Comparison of ENCODE assay signal across 2 cellular contexts in the genomic region with DNA sequence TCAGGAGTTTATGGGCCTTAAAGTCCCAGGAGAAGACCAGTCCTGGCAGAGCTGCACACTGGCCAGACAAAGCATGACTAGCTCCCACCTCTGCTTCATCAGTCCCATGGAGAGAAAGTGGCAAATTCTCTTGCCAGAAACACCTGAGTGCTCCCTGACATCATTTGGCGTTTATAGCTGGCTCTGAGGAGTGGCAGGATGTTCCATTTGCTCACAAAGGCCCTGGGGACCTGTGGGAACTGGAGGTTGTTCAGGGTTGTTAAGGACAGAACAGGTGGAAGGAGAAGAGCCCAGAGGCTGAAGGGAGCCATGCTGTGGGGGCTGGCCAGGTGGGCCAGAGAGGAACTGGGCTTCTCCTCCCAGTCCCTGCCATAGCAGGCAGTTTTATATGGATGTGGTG.
TF ChIP-seq lines count a peak whose summit lies in the region.

No MANE protein-coding gene starts in this region.

TF ChIP-seq in SK-N-SH, 30 proteins besides CTCF, POLR2A, EP300 and RAD21 (continued from another document):
- TF ChIP-seq, protein P1, sequence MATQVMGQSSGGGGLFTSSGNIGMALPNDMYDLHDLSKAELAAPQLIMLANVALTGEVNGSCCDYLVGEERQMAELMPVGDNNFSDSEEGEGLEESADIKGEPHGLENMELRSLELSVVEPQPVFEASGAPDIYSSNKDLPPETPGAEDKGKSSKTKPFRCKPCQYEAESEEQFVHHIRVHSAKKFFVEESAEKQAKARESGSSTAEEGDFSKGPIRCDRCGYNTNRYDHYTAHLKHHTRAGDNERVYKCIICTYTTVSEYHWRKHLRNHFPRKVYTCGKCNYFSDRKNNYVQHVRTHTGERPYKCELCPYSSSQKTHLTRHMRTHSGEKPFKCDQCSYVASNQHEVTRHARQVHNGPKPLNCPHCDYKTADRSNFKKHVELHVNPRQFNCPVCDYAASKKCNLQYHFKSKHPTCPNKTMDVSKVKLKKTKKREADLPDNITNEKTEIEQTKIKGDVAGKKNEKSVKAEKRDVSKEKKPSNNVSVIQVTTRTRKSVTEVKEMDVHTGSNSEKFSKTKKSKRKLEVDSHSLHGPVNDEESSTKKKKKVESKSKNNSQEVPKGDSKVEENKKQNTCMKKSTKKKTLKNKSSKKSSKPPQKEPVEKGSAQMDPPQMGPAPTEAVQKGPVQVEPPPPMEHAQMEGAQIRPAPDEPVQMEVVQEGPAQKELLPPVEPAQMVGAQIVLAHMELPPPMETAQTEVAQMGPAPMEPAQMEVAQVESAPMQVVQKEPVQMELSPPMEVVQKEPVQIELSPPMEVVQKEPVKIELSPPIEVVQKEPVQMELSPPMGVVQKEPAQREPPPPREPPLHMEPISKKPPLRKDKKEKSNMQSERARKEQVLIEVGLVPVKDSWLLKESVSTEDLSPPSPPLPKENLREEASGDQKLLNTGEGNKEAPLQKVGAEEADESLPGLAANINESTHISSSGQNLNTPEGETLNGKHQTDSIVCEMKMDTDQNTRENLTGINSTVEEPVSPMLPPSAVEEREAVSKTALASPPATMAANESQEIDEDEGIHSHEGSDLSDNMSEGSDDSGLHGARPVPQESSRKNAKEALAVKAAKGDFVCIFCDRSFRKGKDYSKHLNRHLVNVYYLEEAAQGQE (IDR thresholded peaks at IDR 0.05; ENCODE audit: low read depth, low read length), result no peak
- TF ChIP-seq, protein P2, sequence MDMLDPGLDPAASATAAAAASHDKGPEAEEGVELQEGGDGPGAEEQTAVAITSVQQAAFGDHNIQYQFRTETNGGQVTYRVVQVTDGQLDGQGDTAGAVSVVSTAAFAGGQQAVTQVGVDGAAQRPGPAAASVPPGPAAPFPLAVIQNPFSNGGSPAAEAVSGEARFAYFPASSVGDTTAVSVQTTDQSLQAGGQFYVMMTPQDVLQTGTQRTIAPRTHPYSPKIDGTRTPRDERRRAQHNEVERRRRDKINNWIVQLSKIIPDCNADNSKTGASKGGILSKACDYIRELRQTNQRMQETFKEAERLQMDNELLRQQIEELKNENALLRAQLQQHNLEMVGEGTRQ (IDR thresholded peaks at IDR 0.05; ENCODE audit: borderline replicate concordance, low read depth, low read length), result no peak
- no peak for TF ChIP-seq CHD2 (IDR thresholded peaks at IDR 0.05; ENCODE audit: low read length, partially characterized antibody)
- TF ChIP-seq MEF2A (IDR thresholded peaks at IDR 0.05; ENCODE audit: borderline replicate concordance, low read depth), result no peak
- TF ChIP-seq TAF1 (IDR thresholded peaks at IDR 0.05; ENCODE audit: borderline replicate concordance, low read depth, low read length), result no peak
- no peak for TF ChIP-seq TCF12 (IDR thresholded peaks at IDR 0.05)
- no peak for TF ChIP-seq FOXJ3 (CRISPR knock-in tag; IDR thresholded peaks at IDR 0.05)
- no peak for TF ChIP-seq NRF1 (IDR thresholded peaks at IDR 0.05; ENCODE audit: low read depth, low read length)
- no peak for TF ChIP-seq FOXM1 (IDR thresholded peaks at IDR 0.05; ENCODE audit: low read depth)

TF ChIP-seq in SK-N-SH treated with all-trans-retinoic acid at 6 μM for 48 hours, 23 proteins besides CTCF, POLR2A, EP300 and RAD21 (continued from another document):
- TF ChIP-seq, protein P3, sequence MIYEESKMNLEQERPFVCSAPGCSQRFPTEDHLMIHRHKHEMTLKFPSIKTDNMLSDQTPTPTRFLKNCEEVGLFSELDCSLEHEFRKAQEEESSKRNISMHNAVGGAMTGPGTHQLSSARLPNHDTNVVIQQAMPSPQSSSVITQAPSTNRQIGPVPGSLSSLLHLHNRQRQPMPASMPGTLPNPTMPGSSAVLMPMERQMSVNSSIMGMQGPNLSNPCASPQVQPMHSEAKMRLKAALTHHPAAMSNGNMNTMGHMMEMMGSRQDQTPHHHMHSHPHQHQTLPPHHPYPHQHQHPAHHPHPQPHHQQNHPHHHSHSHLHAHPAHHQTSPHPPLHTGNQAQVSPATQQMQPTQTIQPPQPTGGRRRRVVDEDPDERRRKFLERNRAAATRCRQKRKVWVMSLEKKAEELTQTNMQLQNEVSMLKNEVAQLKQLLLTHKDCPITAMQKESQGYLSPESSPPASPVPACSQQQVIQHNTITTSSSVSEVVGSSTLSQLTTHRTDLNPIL (CRISPR knock-in tag; IDR thresholded peaks at IDR 0.05; ENCODE audit: low read depth), result no peak
- TF ChIP-seq ZC3H10 (CRISPR knock-in tag; IDR thresholded peaks at IDR 0.05) (no peak), CSDC2 (CRISPR knock-in tag; IDR thresholded peaks at IDR 0.05) (no peak), PPARA (CRISPR knock-in tag; IDR thresholded peaks at IDR 0.05; ENCODE audit: borderline replicate concordance) (no peak), SNAI2 (CRISPR knock-in tag; IDR thresholded peaks at IDR 0.05) (no peak), ZNF565 (CRISPR knock-in tag; conservative IDR thresholded peaks at IDR 0.05; ENCODE audit: low read depth) (no peak), TCF4 (CRISPR knock-in tag; IDR thresholded peaks at IDR 0.05; ENCODE audit: borderline replicate concordance) (no peak)
- TF ChIP-seq, protein P4, sequence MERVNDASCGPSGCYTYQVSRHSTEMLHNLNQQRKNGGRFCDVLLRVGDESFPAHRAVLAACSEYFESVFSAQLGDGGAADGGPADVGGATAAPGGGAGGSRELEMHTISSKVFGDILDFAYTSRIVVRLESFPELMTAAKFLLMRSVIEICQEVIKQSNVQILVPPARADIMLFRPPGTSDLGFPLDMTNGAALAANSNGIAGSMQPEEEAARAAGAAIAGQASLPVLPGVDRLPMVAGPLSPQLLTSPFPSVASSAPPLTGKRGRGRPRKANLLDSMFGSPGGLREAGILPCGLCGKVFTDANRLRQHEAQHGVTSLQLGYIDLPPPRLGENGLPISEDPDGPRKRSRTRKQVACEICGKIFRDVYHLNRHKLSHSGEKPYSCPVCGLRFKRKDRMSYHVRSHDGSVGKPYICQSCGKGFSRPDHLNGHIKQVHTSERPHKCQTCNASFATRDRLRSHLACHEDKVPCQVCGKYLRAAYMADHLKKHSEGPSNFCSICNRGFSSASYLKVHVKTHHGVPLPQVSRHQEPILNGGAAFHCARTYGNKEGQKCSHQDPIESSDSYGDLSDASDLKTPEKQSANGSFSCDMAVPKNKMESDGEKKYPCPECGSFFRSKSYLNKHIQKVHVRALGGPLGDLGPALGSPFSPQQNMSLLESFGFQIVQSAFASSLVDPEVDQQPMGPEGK (CRISPR knock-in tag; IDR thresholded peaks at IDR 0.05; ENCODE audit: borderline replicate concordance), result no peak
- TF ChIP-seq, protein P5, sequence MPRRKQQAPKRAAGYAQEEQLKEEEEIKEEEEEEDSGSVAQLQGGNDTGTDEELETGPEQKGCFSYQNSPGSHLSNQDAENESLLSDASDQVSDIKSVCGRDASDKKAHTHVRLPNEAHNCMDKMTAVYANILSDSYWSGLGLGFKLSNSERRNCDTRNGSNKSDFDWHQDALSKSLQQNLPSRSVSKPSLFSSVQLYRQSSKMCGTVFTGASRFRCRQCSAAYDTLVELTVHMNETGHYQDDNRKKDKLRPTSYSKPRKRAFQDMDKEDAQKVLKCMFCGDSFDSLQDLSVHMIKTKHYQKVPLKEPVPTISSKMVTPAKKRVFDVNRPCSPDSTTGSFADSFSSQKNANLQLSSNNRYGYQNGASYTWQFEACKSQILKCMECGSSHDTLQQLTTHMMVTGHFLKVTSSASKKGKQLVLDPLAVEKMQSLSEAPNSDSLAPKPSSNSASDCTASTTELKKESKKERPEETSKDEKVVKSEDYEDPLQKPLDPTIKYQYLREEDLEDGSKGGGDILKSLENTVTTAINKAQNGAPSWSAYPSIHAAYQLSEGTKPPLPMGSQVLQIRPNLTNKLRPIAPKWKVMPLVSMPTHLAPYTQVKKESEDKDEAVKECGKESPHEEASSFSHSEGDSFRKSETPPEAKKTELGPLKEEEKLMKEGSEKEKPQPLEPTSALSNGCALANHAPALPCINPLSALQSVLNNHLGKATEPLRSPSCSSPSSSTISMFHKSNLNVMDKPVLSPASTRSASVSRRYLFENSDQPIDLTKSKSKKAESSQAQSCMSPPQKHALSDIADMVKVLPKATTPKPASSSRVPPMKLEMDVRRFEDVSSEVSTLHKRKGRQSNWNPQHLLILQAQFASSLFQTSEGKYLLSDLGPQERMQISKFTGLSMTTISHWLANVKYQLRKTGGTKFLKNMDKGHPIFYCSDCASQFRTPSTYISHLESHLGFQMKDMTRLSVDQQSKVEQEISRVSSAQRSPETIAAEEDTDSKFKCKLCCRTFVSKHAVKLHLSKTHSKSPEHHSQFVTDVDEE (CRISPR knock-in tag; IDR thresholded peaks at IDR 0.05), result no peak
- TF ChIP-seq, protein P6, sequence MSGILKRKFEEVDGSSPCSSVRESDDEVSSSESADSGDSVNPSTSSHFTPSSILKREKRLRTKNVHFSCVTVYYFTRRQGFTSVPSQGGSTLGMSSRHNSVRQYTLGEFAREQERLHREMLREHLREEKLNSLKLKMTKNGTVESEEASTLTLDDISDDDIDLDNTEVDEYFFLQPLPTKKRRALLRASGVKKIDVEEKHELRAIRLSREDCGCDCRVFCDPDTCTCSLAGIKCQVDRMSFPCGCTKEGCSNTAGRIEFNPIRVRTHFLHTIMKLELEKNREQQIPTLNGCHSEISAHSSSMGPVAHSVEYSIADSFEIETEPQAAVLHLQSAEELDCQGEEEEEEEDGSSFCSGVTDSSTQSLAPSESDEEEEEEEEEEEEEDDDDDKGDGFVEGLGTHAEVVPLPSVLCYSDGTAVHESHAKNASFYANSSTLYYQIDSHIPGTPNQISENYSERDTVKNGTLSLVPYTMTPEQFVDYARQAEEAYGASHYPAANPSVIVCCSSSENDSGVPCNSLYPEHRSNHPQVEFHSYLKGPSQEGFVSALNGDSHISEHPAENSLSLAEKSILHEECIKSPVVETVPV (CRISPR knock-in tag; IDR thresholded peaks at IDR 0.05), result no peak
